Comparison of ENCODE assay signal across 21 cellular contexts in genomic region chr18:4672152-4672551, GRCh38.
"Had no signal": no experiment of that assay in that cellular context is flagged by ENCODE, and none has a peak within 500 bp of the region (broad histone marks: within the 10 kb centered on the region; RNA-seq: fewer than 3 reads in every experiment).

No MANE protein-coding gene starts in this region.

- H3K27me3 ChIP-seq: gastrocnemius medialis, ovary, sigmoid colon, tibial nerve, upper lobe of left lung had no signal

- ATAC-seq: esophagus mucosa; gastrocnemius medialis; left lobe of liver; natural killer cell; psoas muscle; right cardiac atrium; stimulated activated naive B cell treated with anti-CD40 and anti-IgM and Interleukin-4, amounts not matched to agents 10 μg/mL and 1 μg/mL and 100 μg/mL, for 72 hours had no signal

- H3K4me1 ChIP-seq: gastrocnemius medialis, psoas muscle, sigmoid colon, tibial nerve, upper lobe of left lung had no signal

- DNase-seq: effector CD8-positive, alpha-beta T cell; endodermal cell; foreskin fibroblast; gastrocnemius medialis; head of caudate nucleus; kidney; natural killer cell; occipital lobe; ovary; posterior cingulate gyrus; psoas muscle; right cardiac atrium; sigmoid colon; stimulated activated naive B cell treated with anti-CD40 and anti-IgM and Interleukin-4, amounts not matched to agents 10 μg/mL and 1 μg/mL and 100 μg/mL, for 72 hours; upper lobe of left lung had no signal

- H3K9me3 ChIP-seq: ovary had no signal

- H3K36me3 ChIP-seq: gastrocnemius medialis, ovary, sigmoid colon, thoracic aorta, tibial nerve, upper lobe of left lung had no signal

- H3K4me3 ChIP-seq: gastrocnemius medialis, lung, ovary, psoas muscle, sigmoid colon, thoracic aorta, tibial nerve, upper lobe of left lung had no signal

- H3K27ac ChIP-seq: epithelial cell of prostate, gastrocnemius medialis, ovary, psoas muscle, sigmoid colon, thoracic aorta, tibial nerve, upper lobe of left lung had no signal
